In genomic region chr4:41360911-41361830, GRCh38 we compare ENCODE assay signal across 8 cellular contexts.
A peak's percentile ranks its signal among the peaks of the same experiment; 100 is the strongest.
DNase-seq lines count a peak whose midpoint lies in the region; ATAC-seq and TF ChIP-seq lines count a peak whose summit lies in the region.

No MANE protein-coding gene starts in this region.

- peaks cover 2% of the 10 kb centered on the region for H3K36me3 Mint-ChIP-seq in activated naive CD8-positive, alpha-beta T cell
- no peaks in the 10 kb centered on the region for H3K36me3 Mint-ChIP-seq in activated naive CD8-positive, alpha-beta T cell treated with anti-CD3 and anti-CD28 coated beads, Interleukin-2, amount 50 U/mL, for 24 hours (ENCODE audit: low read depth)

- peaks cover 6% of the 10 kb centered on the region for H3K9me3 Mint-ChIP-seq in activated naive CD8-positive, alpha-beta T cell (ENCODE audit: low read depth)
- H3K9me3 Mint-ChIP-seq in activated naive CD8-positive, alpha-beta T cell treated with anti-CD3 and anti-CD28 coated beads, Interleukin-2, amount 50 U/mL, for 24 hours = peaks cover 4% of the 10 kb centered on the region

- TF ChIP-seq CTCF in omental fat pad (IDR thresholded peaks at IDR 0.05) = no peak

- no peak for DNase-seq in activated naive CD8-positive, alpha-beta T cell treated with anti-CD3 and anti-CD28 coated beads, Interleukin-2, amount 50 U/mL, for 24 hours
- DNase-seq in Right ventricle myocardium inferior (ENCODE audit: missing footprints) = peak; percentile 77
- no peak for DNase-seq in omental fat pad (ENCODE audit: low spot score)
- no peak for DNase-seq in cortex of kidney (lab: John Stamatoyannopoulos, UW)

- peak overlapping the region; percentile 38 for H3K4me3 Mint-ChIP-seq in activated naive CD8-positive, alpha-beta T cell
- H3K4me3 Mint-ChIP-seq in activated naive CD8-positive, alpha-beta T cell treated with anti-CD3 and anti-CD28 coated beads, Interleukin-2, amount 50 U/mL, for 24 hours = no peak overlapping the region

- peaks cover 35% of the 10 kb centered on the region for H3K27me3 Mint-ChIP-seq in activated naive CD8-positive, alpha-beta T cell
- H3K27me3 Mint-ChIP-seq in activated naive CD8-positive, alpha-beta T cell treated with anti-CD3 and anti-CD28 coated beads, Interleukin-2, amount 50 U/mL, for 24 hours = peaks cover 43% of the 10 kb centered on the region

- ATAC-seq in activated naive CD8-positive, alpha-beta T cell treated with anti-CD3 and anti-CD28 coated beads, Interleukin-2, amount 50 U/mL, for 24 hours = no peak
- peak; percentile 69 for ATAC-seq in SK-N-SH treated with all-trans-retinoic acid at 6 μM for 48 hours
- peak; percentile 27 for ATAC-seq in Right ventricle myocardium inferior
- peak; percentile 65 for ATAC-seq in omental fat pad (ENCODE audit: low FRiP score)
- no peak for ATAC-seq in GM18907 (IDR thresholded peaks at IDR 0.05; ENCODE audit: unreplicated experiment)
- no peak for ATAC-seq in GM19324 (IDR thresholded peaks at IDR 0.05; ENCODE audit: low FRiP score, unreplicated experiment)

- H3K27ac Mint-ChIP-seq in activated naive CD8-positive, alpha-beta T cell = no peak overlapping the region
- H3K27ac Mint-ChIP-seq in activated naive CD8-positive, alpha-beta T cell treated with anti-CD3 and anti-CD28 coated beads, Interleukin-2, amount 50 U/mL, for 24 hours = no peak overlapping the region

- peaks cover 5% of the 10 kb centered on the region for H3K4me1 Mint-ChIP-seq in activated naive CD8-positive, alpha-beta T cell (ENCODE audit: low read depth)
- no peaks in the 10 kb centered on the region for H3K4me1 Mint-ChIP-seq in activated naive CD8-positive, alpha-beta T cell treated with anti-CD3 and anti-CD28 coated beads, Interleukin-2, amount 50 U/mL, for 24 hours

- intact Hi-C loops in Right ventricle myocardium inferior (cut with DNase I) = loop anchor here (2.0 to 5.0 kb wide), 7 partner anchors 44 to 296 kb away; partner anchors contain the start of gene LIMCH1

TF ChIP-seq in SK-N-SH treated with all-trans-retinoic acid at 6 μM for 48 hours, 23 proteins besides CTCF, POLR2A, EP300 and RAD21:
- TF ChIP-seq TSHZ2 (CRISPR knock-in tag; IDR thresholded peaks at IDR 0.05) (no peak), TCF4 (CRISPR knock-in tag; IDR thresholded peaks at IDR 0.05; ENCODE audit: borderline replicate concordance) (no peak), ESRRG (CRISPR knock-in tag; IDR thresholded peaks at IDR 0.05) (no peak), CSRNP3 (CRISPR knock-in tag; IDR thresholded peaks at IDR 0.05) (no peak), OSR1 (CRISPR knock-in tag; IDR thresholded peaks at IDR 0.05) (no peak), RARB (CRISPR knock-in tag; IDR thresholded peaks at IDR 0.05) (no peak), ZNF8 (CRISPR knock-in tag; IDR thresholded peaks at IDR 0.05) (no peak), ISL1 (CRISPR knock-in tag; IDR thresholded peaks at IDR 0.05) (no peak), POU6F1 (CRISPR knock-in tag; IDR thresholded peaks at IDR 0.05; ENCODE audit: borderline replicate concordance, low read depth) (no peak), ZNF565 (CRISPR knock-in tag; conservative IDR thresholded peaks at IDR 0.05; ENCODE audit: low read depth) (no peak), BACH2 (CRISPR knock-in tag; IDR thresholded peaks at IDR 0.05; ENCODE audit: borderline replicate concordance) (no peak), SNAI2 (CRISPR knock-in tag; IDR thresholded peaks at IDR 0.05) (no peak), TOX (CRISPR knock-in tag; IDR thresholded peaks at IDR 0.05; ENCODE audit: borderline replicate concordance) (no peak), GLIS3 (CRISPR knock-in tag; IDR thresholded peaks at IDR 0.05) (no peak), CSDC2 (CRISPR knock-in tag; IDR thresholded peaks at IDR 0.05) (no peak), PATZ1 (CRISPR knock-in tag; IDR thresholded peaks at IDR 0.05; ENCODE audit: borderline replicate concordance) (no peak), ZFP3 (CRISPR knock-in tag; IDR thresholded peaks at IDR 0.05) (no peak), CREB5 (CRISPR knock-in tag; IDR thresholded peaks at IDR 0.05; ENCODE audit: low read depth) (no peak), ARNTL (CRISPR knock-in tag; IDR thresholded peaks at IDR 0.05; ENCODE audit: borderline replicate concordance, low read depth) (no peak)

Comparison
In these comparisons a context has a peak if more than half of its experiments do, and no peak if none do; other contexts are left out.
1. ATAC-seq: peak in SK-N-SH treated with all-trans-retinoic acid at 6 μM for 48 hours (single experiment), Right ventricle myocardium inferior (single experiment) and omental fat pad (single experiment); none in activated naive CD8-positive, alpha-beta T cell treated with anti-CD3 and anti-CD28 coated beads, Interleukin-2, amount 50 U/mL, for 24 hours (single experiment), GM18907 (single experiment) and GM19324 (single experiment).